ENCODE assay signal across 3 cellular contexts in genomic region chr12:71828813-71829212, GRCh38.
TF ChIP-seq lines count a peak whose summit lies in the region.

No MANE protein-coding gene starts in this region.

TF ChIP-seq in A549, 52 proteins besides CTCF, POLR2A, EP300 and RAD21:
- TF ChIP-seq CEBPB (IDR thresholded peaks at IDR 0.05), result peak; percentile 13 to 58; a peak in 1 of 4 replicates
- no peak for TF ChIP-seq CHD4 (IDR thresholded peaks at IDR 0.05; ENCODE audit: borderline replicate concordance)

TF ChIP-seq in IMR-90, 13 proteins besides CTCF, POLR2A, EP300 and RAD21:
- TF ChIP-seq ELK1 (IDR thresholded peaks at IDR 0.05; ENCODE audit: borderline replicate concordance, low read depth, low read length) (no peak), MAFK (IDR thresholded peaks at IDR 0.05; ENCODE audit: low read depth, low read length) (no peak), CHD1 (IDR thresholded peaks at IDR 0.05; ENCODE audit: low read depth, low read length) (no peak), NFE2L2 (IDR thresholded peaks at IDR 0.05; ENCODE audit: low read depth, low read length) (no peak), SMC3 (IDR thresholded peaks at IDR 0.05; ENCODE audit: low read depth, low read length) (no peak), RFX5 (IDR thresholded peaks at IDR 0.05; ENCODE audit: low read depth, low read length) (no peak), CEBPB (IDR thresholded peaks at IDR 0.05; ENCODE audit: low read depth, low read length) (peak; percentile 86)
TF ChIP-seq in IMR-90: peak in this region for 1.

TF ChIP-seq in K562, 482 proteins besides CTCF, POLR2A, EP300 and RAD21:
- TF ChIP-seq SRF (CRISPR knock-in tag; IDR thresholded peaks at IDR 0.05), result no peak
- TF ChIP-seq RNF219 (CRISPR knock-in tag; IDR thresholded peaks at IDR 0.05), result no peak
- TF ChIP-seq SLC30A9 (CRISPR knock-in tag; IDR thresholded peaks at IDR 0.05), result no peak
- TF ChIP-seq PML (IDR thresholded peaks at IDR 0.05; ENCODE audit: low read length), result no peak
- TF ChIP-seq NCOR1 (IDR thresholded peaks at IDR 0.05), result no peak
- TF ChIP-seq CEBPG (CRISPR knock-in tag; IDR thresholded peaks at IDR 0.05), result no peak
- peak; percentile 63 to 89 for TF ChIP-seq CEBPG (tag; conservative IDR thresholded peaks at IDR 0.05 in 1 of 2, IDR thresholded peaks at IDR 0.05 in 1 of 2)
- peak; percentile 91 for TF ChIP-seq CEBPB (tag; IDR thresholded peaks at IDR 0.05)
- TF ChIP-seq FOXO4 (CRISPR knock-in tag; IDR thresholded peaks at IDR 0.05), result no peak
